Comparison of ENCODE assay signal across 1 cellular context in genomic region chr1:201500670-201501120, GRCh38.
TF ChIP-seq lines count a peak whose summit lies in the region.

No MANE protein-coding gene starts in this region.

TF ChIP-seq in GM23338, 12 proteins besides CTCF, POLR2A, EP300 and RAD21 (continued from another document):
- no peak for TF ChIP-seq ZNF462 (CRISPR knock-in tag; IDR thresholded peaks at IDR 0.05)
- TF ChIP-seq, protein P1, sequence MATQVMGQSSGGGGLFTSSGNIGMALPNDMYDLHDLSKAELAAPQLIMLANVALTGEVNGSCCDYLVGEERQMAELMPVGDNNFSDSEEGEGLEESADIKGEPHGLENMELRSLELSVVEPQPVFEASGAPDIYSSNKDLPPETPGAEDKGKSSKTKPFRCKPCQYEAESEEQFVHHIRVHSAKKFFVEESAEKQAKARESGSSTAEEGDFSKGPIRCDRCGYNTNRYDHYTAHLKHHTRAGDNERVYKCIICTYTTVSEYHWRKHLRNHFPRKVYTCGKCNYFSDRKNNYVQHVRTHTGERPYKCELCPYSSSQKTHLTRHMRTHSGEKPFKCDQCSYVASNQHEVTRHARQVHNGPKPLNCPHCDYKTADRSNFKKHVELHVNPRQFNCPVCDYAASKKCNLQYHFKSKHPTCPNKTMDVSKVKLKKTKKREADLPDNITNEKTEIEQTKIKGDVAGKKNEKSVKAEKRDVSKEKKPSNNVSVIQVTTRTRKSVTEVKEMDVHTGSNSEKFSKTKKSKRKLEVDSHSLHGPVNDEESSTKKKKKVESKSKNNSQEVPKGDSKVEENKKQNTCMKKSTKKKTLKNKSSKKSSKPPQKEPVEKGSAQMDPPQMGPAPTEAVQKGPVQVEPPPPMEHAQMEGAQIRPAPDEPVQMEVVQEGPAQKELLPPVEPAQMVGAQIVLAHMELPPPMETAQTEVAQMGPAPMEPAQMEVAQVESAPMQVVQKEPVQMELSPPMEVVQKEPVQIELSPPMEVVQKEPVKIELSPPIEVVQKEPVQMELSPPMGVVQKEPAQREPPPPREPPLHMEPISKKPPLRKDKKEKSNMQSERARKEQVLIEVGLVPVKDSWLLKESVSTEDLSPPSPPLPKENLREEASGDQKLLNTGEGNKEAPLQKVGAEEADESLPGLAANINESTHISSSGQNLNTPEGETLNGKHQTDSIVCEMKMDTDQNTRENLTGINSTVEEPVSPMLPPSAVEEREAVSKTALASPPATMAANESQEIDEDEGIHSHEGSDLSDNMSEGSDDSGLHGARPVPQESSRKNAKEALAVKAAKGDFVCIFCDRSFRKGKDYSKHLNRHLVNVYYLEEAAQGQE (IDR thresholded peaks at IDR 0.05; ENCODE audit: unreplicated experiment), result no peak
- TF ChIP-seq ZNF114 (CRISPR knock-in tag; IDR thresholded peaks at IDR 0.05), result no peak
- TF ChIP-seq NANOG (IDR thresholded peaks at IDR 0.05; ENCODE audit: borderline replicate concordance), result no peak
- no peak for TF ChIP-seq ZNF331 (CRISPR knock-in tag; IDR thresholded peaks at IDR 0.05; ENCODE audit: low read depth)
- no peak for TF ChIP-seq STAT1 (IDR thresholded peaks at IDR 0.05; ENCODE audit: unreplicated experiment)
- no peak for TF ChIP-seq JUNB (IDR thresholded peaks at IDR 0.05; ENCODE audit: unreplicated experiment)
- TF ChIP-seq POLR2AphosphoS5 (IDR thresholded peaks at IDR 0.05; ENCODE audit: low read depth), result no peak
